In the genomic region with DNA sequence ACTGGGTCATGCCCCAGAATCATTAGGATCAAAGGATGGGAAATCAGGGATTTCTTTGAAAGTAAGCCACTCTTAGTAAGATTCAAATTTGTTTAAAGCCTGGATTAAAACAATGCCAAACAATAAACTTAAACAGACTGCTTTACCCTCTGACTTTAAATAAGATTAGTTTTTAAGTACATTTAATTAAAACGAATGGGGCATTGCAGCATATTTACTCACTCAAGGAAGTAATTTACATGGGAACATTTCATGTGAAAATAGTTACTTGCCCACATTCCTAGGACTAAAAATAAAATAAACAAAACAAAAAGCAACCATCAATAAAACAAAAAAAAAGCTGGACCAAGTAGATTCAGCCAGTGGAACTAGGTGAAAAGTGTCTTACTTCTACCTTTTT, we compare ENCODE assay signal across 30 cellular contexts. TPM values are rescaled to one million over a fixed set of nuclear protein-coding genes. Genes with fewer than 3 reads are reported as not detected.
A peak's percentile ranks its signal among the peaks of the same experiment; 100 is the strongest.
DNase-seq lines count a peak whose midpoint lies in the region; ATAC-seq, FAIRE-seq and TF ChIP-seq lines count a peak whose summit lies in the region.
"Had no signal": no experiment of that assay in that cellular context is flagged by ENCODE, and none has a peak within 500 bp of the region (broad histone marks: within the 10 kb centered on the region; RNA-seq: fewer than 3 reads in every experiment).

No MANE protein-coding gene starts in this region.

- TF ChIP-seq POLR2A in transverse colon (IDR thresholded peaks at IDR 0.05): no peak

- no peak for TF ChIP-seq CTCF in heart right ventricle (IDR thresholded peaks at IDR 0.05)
- TF ChIP-seq CTCF in bronchial epithelial cell (IDR thresholded peaks at IDR 0.05; ENCODE audit: insufficient read depth, low read length, severe bottlenecking): no peak
- TF ChIP-seq CTCF in liver (IDR thresholded peaks at IDR 0.05; ENCODE audit: low read depth, low read length, missing input control): no peak
- no peak for TF ChIP-seq CTCF in upper lobe of right lung (IDR thresholded peaks at IDR 0.05)
- TF ChIP-seq CTCF in transverse colon (IDR thresholded peaks at IDR 0.05): no peak

- H3K4me3 ChIP-seq in heart right ventricle (no peak overlapping the region), bronchial epithelial cell (ENCODE audit: low read depth, low read length) (no peak overlapping the region), liver (ENCODE audit: low read depth in 1 of 3, low read length in 3 of 3) (peak overlapping the region in 2 of 3 donors; percentile 26 to 51), upper lobe of right lung (no peak overlapping the region), transverse colon (no peak overlapping the region)
- H3K4me3 ChIP-seq: adrenal gland, dorsolateral prefrontal cortex, GM23248 had no signal

- no peaks in the 10 kb centered on the region for H3K36me3 Mint-ChIP-seq in stimulated activated memory B cell treated with anti-CD40 and anti-IgM and Interleukin-4, amounts not matched to agents 10 μg/mL and 1 μg/mL and 100 μg/mL, for 72 hours
- H3K36me3 Mint-ChIP-seq: naive B cell; stimulated activated naive B cell treated with anti-CD40 and anti-IgM and Interleukin-4, amounts not matched to agents 10 μg/mL and 1 μg/mL and 100 μg/mL, for 72 hours had no signal

- TF ChIP-seq EP300 in transverse colon (IDR thresholded peaks at IDR 0.05; ENCODE audit: low read depth): no peak

- peaks cover 1% of the 10 kb centered on the region for H3K27me3 Mint-ChIP-seq in stimulated activated memory B cell treated with anti-CD40 and anti-IgM and Interleukin-4, amounts not matched to agents 10 μg/mL and 1 μg/mL and 100 μg/mL, for 72 hours
- H3K27me3 Mint-ChIP-seq: CD4-positive, alpha-beta T cell; naive B cell; stimulated activated naive B cell treated with anti-CD40 and anti-IgM and Interleukin-4, amounts not matched to agents 10 μg/mL and 1 μg/mL and 100 μg/mL, for 72 hours had no signal

- DNase-seq in heart right ventricle (no peak), Right ventricle myocardium superior (no peak), bronchial epithelial cell (ENCODE audit: low read depth) (peak; percentile 27), upper lobe of right lung (no peak), NCI-H446 (lab: John Stamatoyannopoulos, UW) (no peak), transverse colon (no peak)
- DNase-seq: activated CD4-positive, alpha-beta memory T cell treated with anti-CD3 and anti-CD28 coated beads, Interleukin-2, amount 10 ng/mL, durations not matched to agents 7 days and 5 days; activated CD8-positive, alpha-beta memory T cell treated with anti-CD3 and anti-CD28 coated beads, Interleukin-2, amount 50 U/mL, for 48 hours; activated naive CD4-positive, alpha-beta T cell treated with anti-CD3 and anti-CD28 coated beads for 36 hours; adrenal gland; AML-193; CD4-positive, alpha-beta T cell; DND-41; GM23248; midbrain; naive B cell; NCI-H1105; NCI-H1930; NCI-H2171 treated with DMSO at 0.1 percent for 48 hours; NCI-H510A treated with DMSO at 0.1 percent for 48 hours; OCI-M1; stimulated activated naive B cell treated with anti-CD40 and anti-IgM and Interleukin-4, amounts not matched to agents 10 μg/mL and 1 μg/mL and 100 μg/mL, for 72 hours had no signal

- FAIRE-seq in bronchial epithelial cell (lab: Jason Lieb, UNC): no peak
- FAIRE-seq: A204.1, D721Med had no signal

- H3K4me1 ChIP-seq in heart right ventricle (peaks cover 39 to 100% (median 92%) of the 10 kb centered on the region in 9 donors), liver (ENCODE audit: control insufficient read depth in 4 of 4, insufficient read depth in 4 of 4, low read length in 3 of 4) (peaks cover 14 to 54% (median 30%) of the 10 kb centered on the region in 4 donors), upper lobe of right lung (peaks cover 31% of the 10 kb centered on the region), transverse colon (peaks cover 13 to 86% (median 40%) of the 10 kb centered on the region in 4 donors)

- H3K27ac Mint-ChIP-seq in stimulated activated memory B cell treated with anti-CD40 and anti-IgM and Interleukin-4, amounts not matched to agents 10 μg/mL and 1 μg/mL and 100 μg/mL, for 72 hours: no peak overlapping the region
- H3K27ac Mint-ChIP-seq: activated CD4-positive, alpha-beta memory T cell treated with anti-CD3 and anti-CD28 coated beads, Interleukin-2, amount 10 ng/mL, durations not matched to agents 7 days and 5 days; activated naive CD4-positive, alpha-beta T cell treated with anti-CD3 and anti-CD28 coated beads for 36 hours; CD4-positive, alpha-beta T cell; naive B cell; progenitor cell of endocrine pancreas; stimulated activated naive B cell treated with anti-CD40 and anti-IgM and Interleukin-4, amounts not matched to agents 10 μg/mL and 1 μg/mL and 100 μg/mL, for 72 hours; T-helper 2 cell treated with Interferon-gamma antibody and Interleukin-4, amounts not matched to agents 5 μg/mL and 100 μg/mL, for 36 hours had no signal

- no peaks in the 10 kb centered on the region for H3K4me1 Mint-ChIP-seq in stimulated activated memory B cell treated with anti-CD40 and anti-IgM and Interleukin-4, amounts not matched to agents 10 μg/mL and 1 μg/mL and 100 μg/mL, for 72 hours
- H3K4me1 Mint-ChIP-seq: naive B cell had no signal

- no peaks in the 10 kb centered on the region for H3K36me3 ChIP-seq in heart right ventricle
- H3K36me3 ChIP-seq in bronchial epithelial cell (ENCODE audit: control insufficient read depth, insufficient read depth, low read length): no peaks in the 10 kb centered on the region
- no peaks in the 10 kb centered on the region for H3K36me3 ChIP-seq in liver (ENCODE audit: control insufficient read depth in 4 of 4, insufficient read depth in 3 of 4, low read depth in 1 of 4, low read length in 3 of 4)
- H3K36me3 ChIP-seq in upper lobe of right lung: no peaks in the 10 kb centered on the region
- no peaks in the 10 kb centered on the region for H3K36me3 ChIP-seq in transverse colon
- H3K36me3 ChIP-seq: adrenal gland, neutrophil had no signal

- 29 to 38% methylated on average over 1 of the region's 1 CpG for WGBS in heart right ventricle, 2 donors
- WGBS in liver: 15% methylated on average over 1 of the region's 1 CpG
- WGBS in transverse colon (ENCODE audit: low coverage in 1 of 2), 2 donors: 31 to 50% methylated on average over 1 of the region's 1 CpG

- H3K27ac ChIP-seq in heart right ventricle (peak overlapping the region; percentile 24 to 92 (median 77)), liver (ENCODE audit: low read depth in 1 of 2, low read length in 2 of 2) (peak overlapping the region; percentile 92 to 93), upper lobe of right lung (peak overlapping the region; percentile 27), transverse colon (peak overlapping the region in 1 of 4 donors; percentile 46)
- H3K27ac ChIP-seq: GM23248, neutrophil had no signal

- TF ChIP-seq RAD21 in liver (IDR thresholded peaks at IDR 0.05): no peak

- peak overlapping the region; percentile 44 to 93 for H3K9ac ChIP-seq in liver (ENCODE audit: low read depth in 1 of 2, low read length in 2 of 2)
- H3K9ac ChIP-seq: GM23248 had no signal

- no peaks in the 10 kb centered on the region for H3K9me3 Mint-ChIP-seq in stimulated activated memory B cell treated with anti-CD40 and anti-IgM and Interleukin-4, amounts not matched to agents 10 μg/mL and 1 μg/mL and 100 μg/mL, for 72 hours
- H3K9me3 Mint-ChIP-seq: activated CD4-positive, alpha-beta memory T cell treated with anti-CD3 and anti-CD28 coated beads, Interleukin-2, amount 10 ng/mL, durations not matched to agents 7 days and 5 days; activated naive CD4-positive, alpha-beta T cell treated with anti-CD3 and anti-CD28 coated beads for 36 hours; CD4-positive, alpha-beta T cell; naive B cell; stimulated activated naive B cell treated with anti-CD40 and anti-IgM and Interleukin-4, amounts not matched to agents 10 μg/mL and 1 μg/mL and 100 μg/mL, for 72 hours; T-helper 2 cell treated with Interferon-gamma antibody and Interleukin-4, amounts not matched to agents 5 μg/mL and 100 μg/mL, for 36 hours had no signal

- no peaks in the 10 kb centered on the region for H3K27me3 ChIP-seq in heart right ventricle
- no peaks in the 10 kb centered on the region for H3K27me3 ChIP-seq in bronchial epithelial cell (ENCODE audit: control insufficient read depth, insufficient read depth, low read length)
- no peaks in the 10 kb centered on the region for H3K27me3 ChIP-seq in liver (ENCODE audit: control insufficient read depth in 4 of 4, insufficient read depth in 4 of 4, low read length in 3 of 4)
- H3K27me3 ChIP-seq in upper lobe of right lung: no peaks in the 10 kb centered on the region
- no peaks in the 10 kb centered on the region for H3K27me3 ChIP-seq in transverse colon
- H3K27me3 ChIP-seq: adrenal gland, dorsolateral prefrontal cortex, neutrophil had no signal

- no peaks in the 10 kb centered on the region for H3K9me3 ChIP-seq in heart right ventricle
- no peaks in the 10 kb centered on the region for H3K9me3 ChIP-seq in liver (ENCODE audit: control insufficient read depth in 4 of 4, low read length in 3 of 4)
- no peaks in the 10 kb centered on the region for H3K9me3 ChIP-seq in upper lobe of right lung
- no peaks in the 10 kb centered on the region for H3K9me3 ChIP-seq in transverse colon
- H3K9me3 ChIP-seq: adrenal gland, neutrophil had no signal

- ATAC-seq in heart right ventricle: no peak
- no peak for ATAC-seq in Right ventricle myocardium superior (ENCODE audit: poor library complexity)
- ATAC-seq in upper lobe of right lung: no peak
- no peak for ATAC-seq in stimulated activated memory B cell treated with anti-CD40 and anti-IgM and Interleukin-4, amounts not matched to agents 10 μg/mL and 1 μg/mL and 100 μg/mL, for 72 hours
- ATAC-seq: stimulated activated naive B cell treated with anti-CD40 and anti-IgM and Interleukin-4, amounts not matched to agents 10 μg/mL and 1 μg/mL and 100 μg/mL, for 72 hours had no signal

- intact Hi-C loops in heart right ventricle (cut with DNase I): loop anchor here in 2 of 10 donors (5.0 kb wide), 2 partner anchors 37 to 47 kb away; no protein-coding TSS in a partner anchor
- intact Hi-C loops in Right ventricle myocardium superior (cut with DNase I): no loop called here
- intact Hi-C loops in upper lobe of right lung (cut with DNase I): no loop called here
- intact Hi-C loops in transverse colon (cut with DNase I; ENCODE audit: low total_unique reads): loop anchor here (10.0 kb wide), 1 partner anchor 655 kb away; no protein-coding TSS in a partner anchor

- no peak overlapping the region for H3K4me3 Mint-ChIP-seq in stimulated activated memory B cell treated with anti-CD40 and anti-IgM and Interleukin-4, amounts not matched to agents 10 μg/mL and 1 μg/mL and 100 μg/mL, for 72 hours
- H3K4me3 Mint-ChIP-seq: activated CD4-positive, alpha-beta memory T cell treated with anti-CD3 and anti-CD28 coated beads, Interleukin-2, amount 10 ng/mL, durations not matched to agents 7 days and 5 days; activated naive CD4-positive, alpha-beta T cell treated with anti-CD3 and anti-CD28 coated beads for 36 hours; CD4-positive, alpha-beta T cell; stimulated activated naive B cell treated with anti-CD40 and anti-IgM and Interleukin-4, amounts not matched to agents 10 μg/mL and 1 μg/mL and 100 μg/mL, for 72 hours; T-helper 2 cell treated with Interferon-gamma antibody and Interleukin-4, amounts not matched to agents 5 μg/mL and 100 μg/mL, for 36 hours had no signal

- in situ Hi-C loops in transverse colon (cut with MboI; ENCODE audit: low pct_ligation_motif_present in 1 of 4, low pct_unique_long_range_greater_than_20kb in 1 of 4, low sequenced_read_pairs in 3 of 4): no loop called here

RNA-seq across cellular contexts. Expression of a gene that starts 7.8 kb away (rescaled TPM):
- total RNA-seq in heart right ventricle: 100 to 1,000 TPM; 522 to 816 (median 606) TPM
- 100 to 1,000 TPM; 119 to 363 TPM for polyA plus RNA-seq in heart right ventricle
- total RNA-seq in Right ventricle myocardium superior: 772 TPM
- total RNA-seq in bronchial epithelial cell: 152 and 264 TPM in 2 replicates
- total RNA-seq in liver: 10 to 100 TPM; 11.3 to 31.3 TPM
- 10 to 100 TPM; 10.9 to 14.8 TPM for polyA plus RNA-seq in liver
- 144 TPM for total RNA-seq in upper lobe of right lung
- total RNA-seq in transverse colon: 100 to 1,000 TPM in 2 of 4 donors, 10 to 100 TPM in 2; 56.9 to 108 (median 96.1) TPM

Comparison
In these comparisons a context has a peak if more than half of its experiments do, and no peak if none do; other contexts are left out.
1. H3K4me3 ChIP-seq: peak in liver (2 of 3); none in heart right ventricle (0 of 10), bronchial epithelial cell (single experiment), upper lobe of right lung (single experiment) and transverse colon (0 of 4).